In the genomic region with DNA sequence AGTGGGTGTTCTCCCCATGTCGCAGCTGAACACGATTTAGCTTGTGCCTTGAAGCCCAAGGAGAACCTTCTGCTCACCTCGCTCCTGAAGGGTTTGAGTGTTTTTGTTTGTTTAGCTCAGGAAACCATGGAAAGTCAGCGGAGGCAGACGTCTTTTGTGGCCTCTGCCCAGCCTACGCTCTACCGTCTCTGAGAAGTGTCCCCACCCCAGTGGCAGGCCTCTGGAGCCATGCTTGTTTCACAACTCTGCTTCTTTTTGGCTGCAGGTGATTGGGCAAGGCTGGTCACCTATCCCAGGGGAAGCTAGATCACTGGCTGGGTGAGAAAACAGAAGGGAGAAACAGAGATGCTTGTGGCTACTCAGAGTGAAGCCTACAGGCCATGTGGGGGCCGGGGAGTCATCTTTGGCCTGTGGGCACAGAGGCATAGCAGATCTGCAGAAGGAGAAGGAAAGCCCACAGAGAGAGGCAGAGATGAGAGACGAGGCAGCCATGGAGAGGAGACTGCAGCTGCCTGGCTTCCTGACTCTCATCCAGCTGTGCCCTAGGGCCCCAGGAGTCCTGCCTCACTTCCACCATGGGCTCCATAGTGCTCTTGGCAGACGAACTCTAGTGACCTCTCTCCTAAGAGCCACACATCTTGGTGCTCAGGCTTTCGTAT, we compare ENCODE assay signal across 19 cellular contexts. TPM values are rescaled to one million over a fixed set of nuclear protein-coding genes. Genes with fewer than 3 reads are reported as not detected.
DNase-seq lines count a peak whose midpoint lies in the region; ATAC-seq and TF ChIP-seq lines count a peak whose summit lies in the region.
"Had no signal": no experiment of that assay in that cellular context is flagged by ENCODE, and none has a peak within 500 bp of the region (broad histone marks: within the 10 kb centered on the region; RNA-seq: fewer than 3 reads in every experiment).

No MANE protein-coding gene starts in this region.

- H3F3A ChIP-seq in PC-3 (ENCODE audit: low read length, unreplicated experiment), result no peaks in the 10 kb centered on the region

- H3K9me3 Mint-ChIP-seq in type B pancreatic cell, result no peaks in the 10 kb centered on the region
- H3K9me3 Mint-ChIP-seq: activated CD4-positive, alpha-beta T cell treated with anti-CD3 and anti-CD28 coated beads, Interleukin-2, amount 10 ng/mL, durations not matched to agents 24 days and 14 days had no signal

- no peak overlapping the region for H3K4me2 ChIP-seq in PC-3 (ENCODE audit: low read length)
- H3K4me2 ChIP-seq: hepatocyte had no signal

- H3K27ac ChIP-seq in PC-3 (ENCODE audit: low read length), result no peak overlapping the region
- H3K27ac ChIP-seq: hepatocyte had no signal

- POLR2A ChIA-PET in PC-3 (lab: Charles Lee; ENCODE audit: unreplicated experiment), result no interaction called here

- no peak overlapping the region for H3K4me3 ChIP-seq in PC-3 (ENCODE audit: low read length)
- H3K4me3 ChIP-seq: hepatocyte had no signal

- no peak for ATAC-seq in esophagus mucosa
- ATAC-seq in PC-3, result no peak

- no peaks in the 10 kb centered on the region for H3K9me2 ChIP-seq in PC-3 (replicated peaks; ENCODE audit: low read length)

- H3K4me1 ChIP-seq in PC-3 (ENCODE audit: insufficient read depth, low read length), result no peaks in the 10 kb centered on the region

- H3K9me3 ChIP-seq in PC-3 (ENCODE audit: low read length), result no peaks in the 10 kb centered on the region

- H4K20me1 ChIP-seq in PC-3 (ENCODE audit: low read length), result no peaks in the 10 kb centered on the region

- CTCF ChIA-PET in PC-3 (lab: Charles Lee), result no interaction called here

- H3K4me3 Mint-ChIP-seq in type B pancreatic cell, result no peak overlapping the region
- H3K4me3 Mint-ChIP-seq: activated CD4-positive, alpha-beta T cell treated with anti-CD3 and anti-CD28 coated beads, Interleukin-2, amount 10 ng/mL, durations not matched to agents 24 days and 14 days; CD4-positive, alpha-beta memory T cell had no signal

- no peaks in the 10 kb centered on the region for H3K79me2 ChIP-seq in PC-3 (ENCODE audit: low read length)
- H3K79me2 ChIP-seq: hepatocyte had no signal

- H3K4me1 Mint-ChIP-seq in type B pancreatic cell (ENCODE audit: unreplicated experiment), result peaks cover 6% of the 10 kb centered on the region

- intact Hi-C loops in PC-3 (cut with micrococcal nuclease), result no loop called here

- no peak overlapping the region for H3K9ac ChIP-seq in PC-3 (ENCODE audit: low read length)

- peaks cover 84% of the 10 kb centered on the region for H3K27me3 ChIP-seq in PC-3 (ENCODE audit: low read length)

- BruUV-seq in PC-3 (replicated peaks; lab: Mats Ljungman, UMichigan), result no TSS peak

- peaks cover 65% of the 10 kb centered on the region for H3K27me3 Mint-ChIP-seq in type B pancreatic cell

- H3K27ac Mint-ChIP-seq in type B pancreatic cell, result no peak overlapping the region
- H3K27ac Mint-ChIP-seq: activated CD4-positive, alpha-beta T cell treated with anti-CD3 and anti-CD28 coated beads, Interleukin-2, amount 10 ng/mL, durations not matched to agents 24 days and 14 days; progenitor cell of endocrine pancreas had no signal

- no peaks in the 10 kb centered on the region for H3K36me3 Mint-ChIP-seq in type B pancreatic cell
- H3K36me3 Mint-ChIP-seq: CD4-positive, alpha-beta memory T cell had no signal

- H2AFZ ChIP-seq in PC-3 (ENCODE audit: low read length), result no peak overlapping the region
- H2AFZ ChIP-seq: hepatocyte had no signal

- peak; percentile 14 for DNase-seq in activated effector memory CD4-positive, alpha-beta T cell treated with anti-CD3 and anti-CD28 coated beads, Interleukin-2, amount 50 U/mL, for 16 hours
- DNase-seq in activated effector memory CD4-positive, alpha-beta T cell treated with Interleukin-2 at 50 U/mL for 16 hours, result no peak
- peak; percentile 66 for DNase-seq in NCI-H526 treated with DMSO at 0.1 percent for 48 hours (lab: John Stamatoyannopoulos, UW)
- DNase-seq in left kidney (ENCODE audit: low read depth, low spot score), result peak; percentile 61
- peak; percentile 47 for DNase-seq in type B pancreatic cell (ENCODE audit: extremely low spot score, unreplicated experiment)
- no peak for DNase-seq in Kasumi-1 (lab: John Stamatoyannopoulos, UW)
- DNase-seq in PC-3, result no peak
- DNase-seq: activated CD4-positive, alpha-beta T cell treated with anti-CD3 and anti-CD28 coated beads, Interleukin-2, amount 10 ng/mL, durations not matched to agents 24 days and 14 days; activated naive CD4-positive, alpha-beta T cell treated with anti-CD3 and anti-CD28 coated beads, Interleukin-2, amount 50 U/mL, for 16 hours; CD4-positive, alpha-beta memory T cell; DND-41; IMR-90; stimulated activated CD4-positive, alpha-beta T cell treated with anti-CD3 and anti-CD28 coated beads, Interleukin-4, amount 100 ng/mL, for 24 hours; SW 1271 had no signal

- TF ChIP-seq CTCF in type B pancreatic cell (conservative IDR thresholded peaks at IDR 0.05) (no peak), PC-3 (conservative IDR thresholded peaks at IDR 0.05; ENCODE audit: low read depth, low read length) (no peak)

- H3K36me3 ChIP-seq in PC-3 (ENCODE audit: low read depth, low read length), result no peaks in the 10 kb centered on the region

RNA-seq across cellular contexts. Expression of gene CIB4, which starts 50.1 kb away (rescaled TPM):
- not detected in 2 replicates for total RNA-seq in type B pancreatic cell (ENCODE audit: low replicate concordance)
- total RNA-seq in esophagus mucosa, result not detected
- total RNA-seq in PC-3 (2014; rRNA removed), result not detected in 2 replicates
- total RNA-seq: activated CD4-positive, alpha-beta T cell treated with anti-CD3 and anti-CD28 coated beads, Interleukin-2, amount 10 ng/mL, durations not matched to agents 24 days and 14 days; CD4-positive, alpha-beta memory T cell; fibroblast of villous mesenchyme; hepatocyte; IMR-90; kidney epithelial cell; progenitor cell of endocrine pancreas had no signal

Comparison
In these comparisons a context has a peak if more than half of its experiments do, and no peak if none do; other contexts are left out.
1. DNase-seq: peak in activated effector memory CD4-positive, alpha-beta T cell treated with anti-CD3 and anti-CD28 coated beads, Interleukin-2, amount 50 U/mL, for 16 hours (single experiment), NCI-H526 treated with DMSO at 0.1 percent for 48 hours (single experiment), left kidney (single experiment) and type B pancreatic cell (single experiment); none in activated effector memory CD4-positive, alpha-beta T cell treated with Interleukin-2 at 50 U/mL for 16 hours (single experiment), Kasumi-1 (0 of 2) and PC-3 (single experiment).